ENCODE assay signal across 7 cellular contexts in the genomic region with DNA sequence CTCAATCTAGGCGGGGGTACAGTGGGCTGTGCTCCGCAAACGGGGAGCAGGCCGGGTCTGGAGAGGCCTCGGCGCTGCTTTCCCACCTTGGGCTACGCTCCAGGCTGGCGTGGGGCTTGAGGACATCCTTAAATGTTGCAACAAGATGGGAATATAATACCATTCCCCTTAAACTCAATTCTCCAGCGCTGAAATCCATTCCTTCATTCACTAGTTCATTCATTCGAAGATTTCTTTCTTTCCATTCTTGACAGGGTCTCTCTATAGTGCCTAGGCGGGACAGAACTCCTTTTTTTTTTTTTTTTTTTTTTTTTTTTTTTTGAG. TPM values are rescaled to one million over a fixed set of nuclear protein-coding genes. Genes with fewer than 3 reads are reported as not detected.
DNase-seq lines count a peak whose midpoint lies in the region; ATAC-seq and TF ChIP-seq lines count a peak whose summit lies in the region.

No MANE protein-coding gene starts in this region.

- intact Hi-C loops in left colon (cut with DNase I, micrococcal nuclease) = no loop called here

- peak overlapping the region; percentile 77 for H3K27ac ChIP-seq in HL-60 (replicated peaks)

- peaks cover 50% of the 10 kb centered on the region for H3K36me3 Mint-ChIP-seq in activated T-helper 17 cell treated with anti-CD3 and anti-CD28 coated beads, Interleukin-2, amount 50 U/mL, for 72 hours (ENCODE audit: low read depth)

- peaks cover 10% of the 10 kb centered on the region for H3K4me1 Mint-ChIP-seq in activated T-helper 17 cell treated with anti-CD3 and anti-CD28 coated beads, Interleukin-2, amount 50 U/mL, for 72 hours
- H3K4me1 Mint-ChIP-seq in stimulated activated naive CD8-positive, alpha-beta T cell treated with anti-CD3 and anti-CD28 coated beads, Interleukin-15, amount 100 ng/mL, for 72 hours = peaks cover 28% of the 10 kb centered on the region

- peak overlapping the region; percentile 63 for H3K9ac ChIP-seq in iPS-15b (ENCODE audit: low read depth, low read length)

- no peaks in the 10 kb centered on the region for H3K9me3 ChIP-seq in iPS-15b (ENCODE audit: control insufficient read depth, insufficient read depth, low read length)

- no peak for ATAC-seq in activated T-helper 17 cell treated with anti-CD3 and anti-CD28 coated beads, Interleukin-2, amount 50 U/mL, for 72 hours (replicated peaks)
- no peak for ATAC-seq in stimulated activated naive CD8-positive, alpha-beta T cell treated with anti-CD3 and anti-CD28 coated beads, Interleukin-15, amount 100 ng/mL, for 72 hours
- ATAC-seq in left colon = no peak

- TF ChIP-seq CTCF in HL-60 (IDR thresholded peaks at IDR 0.05; ENCODE audit: insufficient read depth, low read length) = no peak

- H3K9me3 Mint-ChIP-seq in activated T-helper 17 cell treated with anti-CD3 and anti-CD28 coated beads, Interleukin-2, amount 50 U/mL, for 72 hours = no peaks in the 10 kb centered on the region
- H3K9me3 Mint-ChIP-seq in stimulated activated naive CD8-positive, alpha-beta T cell treated with anti-CD3 and anti-CD28 coated beads, Interleukin-15, amount 100 ng/mL, for 72 hours = no peaks in the 10 kb centered on the region

- H3K4me1 ChIP-seq in iPS-15b (ENCODE audit: control insufficient read depth, insufficient read depth, low read length) = peaks cover 3% of the 10 kb centered on the region

- H3K27ac Mint-ChIP-seq in activated T-helper 17 cell treated with anti-CD3 and anti-CD28 coated beads, Interleukin-2, amount 50 U/mL, for 72 hours = peak overlapping the region; percentile 86
- peak overlapping the region; percentile 91 to 95 for H3K27ac Mint-ChIP-seq in stimulated activated naive CD8-positive, alpha-beta T cell treated with anti-CD3 and anti-CD28 coated beads, Interleukin-15, amount 100 ng/mL, for 72 hours

- DNase-seq in HL-60 (ENCODE audit: low read depth in 1 of 2, low spot score in 1 of 2) (no peak), 8988T (no peak), left colon (no peak), SKM-1 (lab: John Stamatoyannopoulos, UW; ENCODE audit: unreplicated experiment) (no peak)
- no peak for DNase-seq in stimulated activated naive CD8-positive, alpha-beta T cell treated with anti-CD3 and anti-CD28 coated beads, Interleukin-15, amount 100 ng/mL, for 72 hours

- H3K27me3 ChIP-seq in HL-60 (ENCODE audit: insufficient read depth, poor library complexity, severe bottlenecking) (no peaks in the 10 kb centered on the region), iPS-15b (ENCODE audit: control insufficient read depth, insufficient read depth, low read length) (peaks cover 6% of the 10 kb centered on the region)

- peak overlapping the region; percentile 96 for H3K4me3 ChIP-seq in HL-60 (replicated peaks; ENCODE audit: insufficient read depth, low read length)
- H3K4me3 ChIP-seq in iPS-15b (ENCODE audit: low read depth, low read length) = peak overlapping the region; percentile 89

- peaks cover 3% of the 10 kb centered on the region for H3K27me3 Mint-ChIP-seq in activated T-helper 17 cell treated with anti-CD3 and anti-CD28 coated beads, Interleukin-2, amount 50 U/mL, for 72 hours
- peaks cover 4% of the 10 kb centered on the region for H3K27me3 Mint-ChIP-seq in stimulated activated naive CD8-positive, alpha-beta T cell treated with anti-CD3 and anti-CD28 coated beads, Interleukin-15, amount 100 ng/mL, for 72 hours

- H3K4me3 Mint-ChIP-seq in activated T-helper 17 cell treated with anti-CD3 and anti-CD28 coated beads, Interleukin-2, amount 50 U/mL, for 72 hours = peak overlapping the region; percentile 95
- peak overlapping the region; percentile 92 for H3K4me3 Mint-ChIP-seq in stimulated activated naive CD8-positive, alpha-beta T cell treated with anti-CD3 and anti-CD28 coated beads, Interleukin-15, amount 100 ng/mL, for 72 hours

- H3K36me3 ChIP-seq in iPS-15b (ENCODE audit: control insufficient read depth, insufficient read depth, low read length) = no peaks in the 10 kb centered on the region

RNA-seq across cellular contexts. Expression of a gene that starts 0.3 kb away (rescaled TPM):
- 10 to 100 TPM; 29.4 to 40.6 TPM for total RNA-seq in activated T-helper 17 cell treated with anti-CD3 and anti-CD28 coated beads, Interleukin-2, amount 50 U/mL, for 72 hours
- total RNA-seq in left colon = 100 to 1,000 TPM in 1 of 2 donors, 10 to 100 TPM in 1; 93.9 to 131 TPM

RNA-seq across cellular contexts. Expression of a gene that starts 4.9 kb away (rescaled TPM):
- 10 to 100 TPM; 42.8 to 47.3 TPM for total RNA-seq in activated T-helper 17 cell treated with anti-CD3 and anti-CD28 coated beads, Interleukin-2, amount 50 U/mL, for 72 hours
- 100 to 1,000 TPM in 1 of 2 donors, 10 to 100 TPM in 1; 70.6 to 107 TPM for total RNA-seq in left colon

RNA-seq across cellular contexts. Expression of a gene that starts 12.9 kb away (rescaled TPM):
- total RNA-seq in activated T-helper 17 cell treated with anti-CD3 and anti-CD28 coated beads, Interleukin-2, amount 50 U/mL, for 72 hours = under 1 TPM in 1 of 2 donors, not detected in 1; 0.48 TPM
- 100 to 1,000 TPM in 1 of 2 donors, 10 to 100 TPM in 1; 63.0 to 176 TPM for total RNA-seq in left colon

RNA-seq across cellular contexts. Expression of a gene that starts 32.5 kb away (rescaled TPM):
- 100 to 1,000 TPM; 108 to 166 TPM for total RNA-seq in activated T-helper 17 cell treated with anti-CD3 and anti-CD28 coated beads, Interleukin-2, amount 50 U/mL, for 72 hours
- total RNA-seq in left colon = 100 to 1,000 TPM; 143 to 164 TPM

RNA-seq across cellular contexts. Expression of a gene that starts 33.1 kb away (rescaled TPM):
- 10 to 100 TPM; 10.6 to 16.6 TPM for total RNA-seq in activated T-helper 17 cell treated with anti-CD3 and anti-CD28 coated beads, Interleukin-2, amount 50 U/mL, for 72 hours
- under 1 TPM; 0.28 to 0.52 TPM for total RNA-seq in left colon

Comparison
In these comparisons a context has a peak if more than half of its experiments do, and no peak if none do; other contexts are left out.
1. RNA of a gene that starts 12.9 kb away (total RNA-seq): 63.0 to 176 TPM in left colon; 0.48 TPM in activated T-helper 17 cell treated with anti-CD3 and anti-CD28 coated beads, Interleukin-2, amount 50 U/mL, for 72 hours; every median in the first group is over 10 times any median in the second.